ENCODE assay signal across 12 cellular contexts in genomic region chr10:113139695-113140094, GRCh38.
DNase-seq lines count a peak whose midpoint lies in the region; ATAC-seq and TF ChIP-seq lines count a peak whose summit lies in the region.
"Had no signal": no experiment of that assay in that cellular context is flagged by ENCODE, and none has a peak within 500 bp of the region (broad histone marks: within the 10 kb centered on the region; RNA-seq: fewer than 3 reads in every experiment).

No MANE protein-coding gene starts in this region.

- no peak overlapping the region for H3K27ac Mint-ChIP-seq in activated CD4-positive, alpha-beta T cell treated with anti-CD3 and anti-CD28 coated beads, Interleukin-2, amount 10 ng/mL, durations not matched to agents 24 days and 14 days

- H3K79me2 ChIP-seq in HCT116 (ENCODE audit: insufficient read depth, low read length) (peaks cover 100% of the 10 kb centered on the region), hepatocyte (peaks cover 80% of the 10 kb centered on the region)

- BruUV-seq in A673 (replicated peaks; lab: Mats Ljungman, UMichigan), result no TSS peak
- no TSS peak for BruUV-seq in HCT116 (replicated peaks; lab: Mats Ljungman, UMichigan)

- peak; percentile 28; the same call in 1 of the 2 replicates for TF ChIP-seq RAD21 in HCT116 (IDR thresholded peaks at IDR 0.05; ENCODE audit: low read depth)

- H3K9me2 ChIP-seq in HCT116 (ENCODE audit: insufficient read depth), result no peaks in the 10 kb centered on the region
- H3K9me2 ChIP-seq in hepatocyte (replicated peaks; ENCODE audit: insufficient read depth), result no peaks in the 10 kb centered on the region

- WGBS in hepatocyte (ENCODE audit: low lambda C conversion rate, missing lambda C conversion rate), result 49% methylated on average over 2 of the region's 2 CpGs

- intact Hi-C loops in A673 (cut with micrococcal nuclease; ENCODE audit: unreplicated experiment), result loop anchor here (10.0 kb wide), 1 partner anchor 425 kb away; no protein-coding TSS in a partner anchor
- intact Hi-C loops in HCT116 (cut with micrococcal nuclease), result loop anchor here (10.0 kb wide), 2 partner anchors 245 to 385 kb away; no protein-coding TSS in a partner anchor
- intact Hi-C loops in activated CD4-positive, alpha-beta T cell treated with anti-CD3 and anti-CD28 coated beads, Interleukin-2, amount 10 ng/mL, durations not matched to agents 24 days and 14 days (cut with micrococcal nuclease), result no loop called here

- CTCF ChIA-PET in A673 (lab: Charles Lee) (no interaction called here), HCT116 (lab: Charles Lee) (interaction anchor here (0.8 to 1.1 kb wide), 2 partner anchors 9 to 59 kb away, joined by 3 to 4 read pairs; no protein-coding TSS in a partner anchor)

- H3K4me1 Mint-ChIP-seq in activated CD4-positive, alpha-beta T cell treated with anti-CD3 and anti-CD28 coated beads, Interleukin-2, amount 10 ng/mL, durations not matched to agents 24 days and 14 days, result no peaks in the 10 kb centered on the region
- H3K4me1 Mint-ChIP-seq: CD8-positive, alpha-beta memory T cell had no signal

- RAD21 ChIA-PET in HCT116 (lab: Charles Lee; ENCODE audit: low non-redundant PET in 1 of 2, low total read pairs in 2 of 2, uncharacterized antibody in 2 of 2, unreplicated experiment in 2 of 2), result no interaction called here

- H3K4me1 ChIP-seq in A673 (ENCODE audit: insufficient read depth, low read length, poor library complexity, severe bottlenecking), result peaks cover 19% of the 10 kb centered on the region
- H3K4me1 ChIP-seq in HCT116 (ENCODE audit: control insufficient read depth in 1 of 2, insufficient read depth in 2 of 2, low read length in 2 of 2), result peaks cover 5 to 8% of the 10 kb centered on the region in 2 experiments; a peak in 2 of 4 replicates
- peaks cover 13% of the 10 kb centered on the region for H3K4me1 ChIP-seq in adipocyte (ENCODE audit: control insufficient read depth, insufficient read depth, low read length)
- peaks cover 17% of the 10 kb centered on the region for H3K4me1 ChIP-seq in hepatocyte (ENCODE audit: insufficient read depth)

- POLR2A ChIA-PET in A673 (lab: Charles Lee; ENCODE audit: low non-redundant PET) (no interaction called here), HCT116 (lab: Charles Lee) (no interaction called here)

- TF ChIP-seq CTCF in A673 (conservative IDR thresholded peaks at IDR 0.05; ENCODE audit: low read depth, low read length) (peak; percentile 70), HCT116 (IDR thresholded peaks at IDR 0.05 in 2 of 3, conservative IDR thresholded peaks at IDR 0.05 in 1 of 3; ENCODE audit: borderline replicate concordance in 1 of 3, insufficient read depth in 1 of 3, low read depth in 2 of 3, low read length in 2 of 3) (peak; percentile 16 to 40 (median 37); a peak in 3 of 6 replicates), hepatocyte (IDR thresholded peaks at IDR 0.05; ENCODE audit: poor library complexity) (peak; percentile 44)

- H3K4me3 ChIP-seq in A673 (ENCODE audit: low read depth, low read length, poor library complexity, severe bottlenecking) (no peak overlapping the region), HCT116 (replicated peaks in 1 of 2; ENCODE audit: low read depth in 1 of 2, low read length in 2 of 2) (no peak overlapping the region), adipocyte (ENCODE audit: low read length) (no peak overlapping the region), hepatocyte (no peak overlapping the region)
- H3K4me3 ChIP-seq: spleen had no signal

- H3K27ac ChIP-seq in A673 (ENCODE audit: low read depth, low read length, poor library complexity, severe bottlenecking) (no peak overlapping the region), HCT116 (ENCODE audit: low read depth, low read length) (no peak overlapping the region), hepatocyte (no peak overlapping the region)

- no peak overlapping the region for H3K9ac ChIP-seq in HCT116 (ENCODE audit: low read length)
- peak overlapping the region; percentile 29 for H3K9ac ChIP-seq in adipocyte (ENCODE audit: low read length)

- H3K36me3 Mint-ChIP-seq in activated CD4-positive, alpha-beta T cell treated with anti-CD3 and anti-CD28 coated beads, Interleukin-2, amount 10 ng/mL, durations not matched to agents 24 days and 14 days (ENCODE audit: low read depth), result no peaks in the 10 kb centered on the region

- H3K4me2 ChIP-seq in HCT116 (ENCODE audit: low read length), result no peak overlapping the region
- H3K4me2 ChIP-seq in hepatocyte, result no peak overlapping the region

- TF ChIP-seq POLR2A in HCT116 (IDR thresholded peaks at IDR 0.05; ENCODE audit: borderline replicate concordance, extremely low read depth, insufficient read depth, insufficient read length), result no peak

- H3K36me3 ChIP-seq in A673 (ENCODE audit: insufficient read depth, low read length, poor library complexity, severe bottlenecking) (no peaks in the 10 kb centered on the region), HCT116 (ENCODE audit: control insufficient read depth in 1 of 2, insufficient read depth in 2 of 2, low read length in 2 of 2) (peaks cover 36 to 55% of the 10 kb centered on the region in 2 experiments), adipocyte (ENCODE audit: control insufficient read depth, insufficient read depth, low read length, severe bottlenecking) (peaks cover 45% of the 10 kb centered on the region), hepatocyte (replicated peaks; ENCODE audit: insufficient read depth, low read depth) (no peaks in the 10 kb centered on the region)

- no peaks in the 10 kb centered on the region for H3K27me3 ChIP-seq in A673 (replicated peaks; ENCODE audit: insufficient read depth, low read depth, low read length, poor library complexity)
- H3K27me3 ChIP-seq in HCT116 (ENCODE audit: insufficient read depth, low read length), result no peaks in the 10 kb centered on the region
- no peaks in the 10 kb centered on the region for H3K27me3 ChIP-seq in adipocyte (replicated peaks; ENCODE audit: control insufficient read depth, insufficient read depth, low read length)
- H3K27me3 ChIP-seq in hepatocyte, result no peaks in the 10 kb centered on the region
- H3K27me3 ChIP-seq: spleen had no signal

- no peaks in the 10 kb centered on the region for H3K27me3 Mint-ChIP-seq in activated CD4-positive, alpha-beta T cell treated with anti-CD3 and anti-CD28 coated beads, Interleukin-2, amount 10 ng/mL, durations not matched to agents 24 days and 14 days
- H3K27me3 Mint-ChIP-seq: CD8-positive, alpha-beta memory T cell had no signal

- H3K9me3 ChIP-seq in A673 (ENCODE audit: low read depth, low read length, poor library complexity, severe bottlenecking) (no peaks in the 10 kb centered on the region), HCT116 (ENCODE audit: control insufficient read depth in 1 of 2, insufficient read depth in 1 of 2, low read depth in 1 of 2, low read length in 2 of 2) (no peaks in the 10 kb centered on the region), adipocyte (ENCODE audit: control insufficient read depth, low read length) (no peaks in the 10 kb centered on the region), hepatocyte (ENCODE audit: low read depth) (no peaks in the 10 kb centered on the region)
- H3K9me3 ChIP-seq: spleen had no signal

- no peaks in the 10 kb centered on the region for H3K9me3 Mint-ChIP-seq in activated CD4-positive, alpha-beta T cell treated with anti-CD3 and anti-CD28 coated beads, Interleukin-2, amount 10 ng/mL, durations not matched to agents 24 days and 14 days
- H3K9me3 Mint-ChIP-seq: activated T-cell treated with anti-CD3 and anti-CD28 coated beads, Interleukin-2, amount 50 U/mL, for 4 hours; CD8-positive, alpha-beta memory T cell had no signal

- DNase-seq in A673 (ENCODE audit: low spot score) (peak; percentile 87), HCT116 (ENCODE audit: low read depth, low spot score) (no peak), adipocyte (ENCODE audit: low read depth) (peak; percentile 60), hepatocyte (ENCODE audit: low spot score) (no peak), islet precursor cell (no peak)
- DNase-seq in activated CD4-positive, alpha-beta T cell treated with anti-CD3 and anti-CD28 coated beads, Interleukin-2, amount 10 ng/mL, durations not matched to agents 24 days and 14 days, result no peak
- no peak for DNase-seq in activated naive CD4-positive, alpha-beta T cell treated with anti-CD3 and anti-CD28 coated beads, Interleukin-2, amount 50 U/mL, for 16 hours
- DNase-seq: activated T-cell treated with anti-CD3 and anti-CD28 coated beads, Interleukin-2, amount 50 U/mL, for 4 hours; CD8-positive, alpha-beta memory T cell; NCI-H2029; spleen had no signal

- H2AFZ ChIP-seq in HCT116 (ENCODE audit: low read depth, low read length, poor library complexity, severe bottlenecking) (no peak overlapping the region), hepatocyte (no peak overlapping the region)

- ATAC-seq in HCT116 (no peak), GM21529 (IDR thresholded peaks at IDR 0.05; ENCODE audit: unreplicated experiment) (no peak)
- ATAC-seq: activated T-cell treated with anti-CD3 and anti-CD28 coated beads, Interleukin-2, amount 50 U/mL, for 4 hours had no signal

- no peak overlapping the region for H3K4me3 Mint-ChIP-seq in activated CD4-positive, alpha-beta T cell treated with anti-CD3 and anti-CD28 coated beads, Interleukin-2, amount 10 ng/mL, durations not matched to agents 24 days and 14 days
- H3K4me3 Mint-ChIP-seq: activated T-cell treated with anti-CD3 and anti-CD28 coated beads, Interleukin-2, amount 50 U/mL, for 4 hours; CD8-positive, alpha-beta memory T cell had no signal

- peaks cover 10% of the 10 kb centered on the region; the same call in 1 of the 2 replicates for H4K20me1 ChIP-seq in HCT116 (ENCODE audit: insufficient read depth)
- peaks cover 27% of the 10 kb centered on the region for H4K20me1 ChIP-seq in hepatocyte (ENCODE audit: insufficient read depth, poor library complexity, severe bottlenecking)

TF ChIP-seq in HCT116, 20 proteins besides CTCF, POLR2A, EP300 and RAD21 (continues in another document):
- TF ChIP-seq ZFX (IDR thresholded peaks at IDR 0.05), result no peak

Comparison
In these comparisons a context has a peak if more than half of its experiments do, and no peak if none do; other contexts are left out.
1. DNase-seq: peak in A673 (single experiment) and adipocyte (single experiment); none in HCT116 (single experiment), hepatocyte (single experiment), islet precursor cell (single experiment), activated CD4-positive, alpha-beta T cell treated with anti-CD3 and anti-CD28 coated beads, Interleukin-2, amount 10 ng/mL, durations not matched to agents 24 days and 14 days (single experiment) and activated naive CD4-positive, alpha-beta T cell treated with anti-CD3 and anti-CD28 coated beads, Interleukin-2, amount 50 U/mL, for 16 hours (single experiment).
2. Peak in every context shown above with its lines, with median percentiles within 50 percentile points of each other: CTCF ChIP-seq.